ENCODE assay signal across 1 cellular context in genomic region chr20:63980806-63981728, GRCh38.
TF ChIP-seq lines count a peak whose summit lies in the region.

TSS of gene PRPF6 (plus strand) at chr20:63981132. CDS start at chr20:63981246, 114 bp downstream.

TF ChIP-seq in HepG2, 621 proteins besides CTCF, POLR2A, EP300 and RAD21 (continued from another document and continues in another):
- no peak for TF ChIP-seq ZNF597 (CRISPR knock-in tag; IDR thresholded peaks at IDR 0.05)
- peak; percentile 63 for TF ChIP-seq ATF3 (CRISPR knock-in tag; IDR thresholded peaks at IDR 0.05)
- TF ChIP-seq ARNT (IDR thresholded peaks at IDR 0.05): no peak
- peak; percentile 88 for TF ChIP-seq ARNTL (CRISPR knock-in tag; IDR thresholded peaks at IDR 0.05)
- TF ChIP-seq RCOR2 (CRISPR knock-in tag; IDR thresholded peaks at IDR 0.05): no peak; the same call in 1 of the 2 replicates
- peak; percentile 90 for TF ChIP-seq ZNF318 (CRISPR knock-in tag; IDR thresholded peaks at IDR 0.05)
- peak; percentile 94 for TF ChIP-seq KLF6 (CRISPR knock-in tag; IDR thresholded peaks at IDR 0.05)
- peak; percentile 96 for TF ChIP-seq ZNF558 (CRISPR knock-in tag; IDR thresholded peaks at IDR 0.05; ENCODE audit: borderline replicate concordance)
- TF ChIP-seq ZNF670 (CRISPR knock-in tag; IDR thresholded peaks at IDR 0.05; ENCODE audit: borderline replicate concordance): peak; percentile 96
- TF ChIP-seq HNRNPL (IDR thresholded peaks at IDR 0.05; ENCODE audit: low read depth, low read length): 0 out of 2 replicates have a peak, but pooled peaks have one; percentile 61
- TF ChIP-seq ZNF772 (CRISPR knock-in tag; IDR thresholded peaks at IDR 0.05): peak; percentile 95
- TF ChIP-seq TRAFD1 (CRISPR knock-in tag; IDR thresholded peaks at IDR 0.05; ENCODE audit: borderline replicate concordance): no peak
- TF ChIP-seq ZNF552 (CRISPR knock-in tag; IDR thresholded peaks at IDR 0.05; ENCODE audit: borderline replicate concordance): peak; percentile 82; the same call in 1 of the 2 replicates
- TF ChIP-seq ETV6 (CRISPR knock-in tag; conservative IDR thresholded peaks at IDR 0.05): peak; percentile 86
- TF ChIP-seq ZNF639 (CRISPR knock-in tag; conservative IDR thresholded peaks at IDR 0.05): peak; percentile 98
- peak; percentile 97 for TF ChIP-seq ZFP41 (CRISPR knock-in tag; IDR thresholded peaks at IDR 0.05; ENCODE audit: borderline replicate concordance)
- TF ChIP-seq ISL2 (CRISPR knock-in tag; IDR thresholded peaks at IDR 0.05): peak; percentile 88
- no peak for TF ChIP-seq HMG20A (CRISPR knock-in tag; IDR thresholded peaks at IDR 0.05; ENCODE audit: borderline replicate concordance)
- TF ChIP-seq SRY (CRISPR knock-in tag; IDR thresholded peaks at IDR 0.05): peak; percentile 87
- peak; percentile 89 for TF ChIP-seq AKAP8 (CRISPR knock-in tag; IDR thresholded peaks at IDR 0.05)
- no peak for TF ChIP-seq EHMT2 (IDR thresholded peaks at IDR 0.05; ENCODE audit: borderline replicate concordance, low read depth, low read length)
- TF ChIP-seq SMAD3 (CRISPR knock-in tag; IDR thresholded peaks at IDR 0.05): peak; percentile 98
- TF ChIP-seq MEF2D (CRISPR knock-in tag; IDR thresholded peaks at IDR 0.05): peak; percentile 95
- no peak for TF ChIP-seq ZC3H4 (CRISPR knock-in tag; IDR thresholded peaks at IDR 0.05; ENCODE audit: borderline replicate concordance)
- TF ChIP-seq ELF4 (CRISPR knock-in tag; IDR thresholded peaks at IDR 0.05; ENCODE audit: borderline replicate concordance): peak; percentile 92
- TF ChIP-seq YY1 (IDR thresholded peaks at IDR 0.05; ENCODE audit: insufficient read depth, insufficient replicate concordance, low read depth, low read length): peak; percentile 75
- TF ChIP-seq ZC3H13 (CRISPR knock-in tag; IDR thresholded peaks at IDR 0.05): peak; percentile 98
- TF ChIP-seq JUNB (CRISPR knock-in tag; IDR thresholded peaks at IDR 0.05; ENCODE audit: borderline replicate concordance): 0 out of 2 replicates have a peak, but pooled peaks have one; percentile 31
- no peak for TF ChIP-seq MLLT10 (CRISPR knock-in tag; IDR thresholded peaks at IDR 0.05)
- peak; percentile 91 for TF ChIP-seq IKZF4 (CRISPR knock-in tag; IDR thresholded peaks at IDR 0.05; ENCODE audit: borderline replicate concordance, low read depth, not compliant biosample characterization)
- TF ChIP-seq CENPT (CRISPR knock-in tag; IDR thresholded peaks at IDR 0.05; ENCODE audit: low read depth): no peak; the same call in 1 of the 2 replicates
- peak; percentile 99 for TF ChIP-seq SPEN (CRISPR knock-in tag; IDR thresholded peaks at IDR 0.05; ENCODE audit: low read depth)
- peak; percentile 92 for TF ChIP-seq AGO1 (IDR thresholded peaks at IDR 0.05; ENCODE audit: low read depth, low read length, poor library complexity, severe bottlenecking)
- peak; percentile 99 for TF ChIP-seq PHF5A (CRISPR knock-in tag; IDR thresholded peaks at IDR 0.05; ENCODE audit: low read depth, unreplicated experiment)
- peak; percentile 97 for TF ChIP-seq TARDBP (CRISPR knock-in tag; IDR thresholded peaks at IDR 0.05)
- TF ChIP-seq ARID3A (IDR thresholded peaks at IDR 0.05; ENCODE audit: low read depth, low read length): peak; percentile 84
- peak; percentile 46; the same call in 1 of the 2 replicates for TF ChIP-seq ZNF276 (CRISPR knock-in tag; IDR thresholded peaks at IDR 0.05; ENCODE audit: low read depth)
- TF ChIP-seq ZBTB26 (CRISPR knock-in tag; IDR thresholded peaks at IDR 0.05; ENCODE audit: borderline replicate concordance): peak; percentile 93
- no peak for TF ChIP-seq ZNF75D (CRISPR knock-in tag; IDR thresholded peaks at IDR 0.05; ENCODE audit: borderline replicate concordance)
- TF ChIP-seq THAP9 (CRISPR knock-in tag; IDR thresholded peaks at IDR 0.05; ENCODE audit: borderline replicate concordance): peak; percentile 96
